ENCODE assay signal across 21 cellular contexts in the genomic region with DNA sequence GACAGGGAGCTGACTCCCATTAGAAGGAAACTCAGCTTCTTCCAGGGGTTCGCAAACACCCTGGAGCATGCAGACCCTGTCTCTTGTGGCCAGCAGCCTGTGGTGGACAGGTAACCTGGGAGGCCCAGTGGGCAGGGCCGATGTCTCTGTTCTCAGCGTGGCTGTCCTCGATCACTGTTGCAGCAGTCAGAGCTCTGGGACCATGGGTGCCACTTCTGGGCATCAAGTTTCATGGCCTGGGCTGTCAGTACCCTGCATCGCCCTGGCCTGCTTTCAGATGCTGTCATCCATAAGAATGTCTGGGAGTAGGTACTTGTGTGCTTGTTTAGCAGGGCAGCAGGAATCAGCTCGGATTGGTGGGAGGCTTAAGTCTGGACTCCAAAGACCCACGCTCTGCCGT. TPM values are rescaled to one million over a fixed set of nuclear protein-coding genes. Genes with fewer than 3 reads are reported as not detected.
A peak's percentile ranks its signal among the peaks of the same experiment; 100 is the strongest.
DNase-seq lines count a peak whose midpoint lies in the region; ATAC-seq, FAIRE-seq and TF ChIP-seq lines count a peak whose summit lies in the region.
"Had no signal": no experiment of that assay in that cellular context is flagged by ENCODE, and none has a peak within 500 bp of the region (broad histone marks: within the 10 kb centered on the region; RNA-seq: fewer than 3 reads in every experiment).

No MANE protein-coding gene starts in this region.

- H3K27me3 Mint-ChIP-seq in stimulated activated memory B cell treated with anti-CD40 and anti-IgM and Interleukin-4, amounts not matched to agents 10 μg/mL and 1 μg/mL and 100 μg/mL, for 72 hours = no peaks in the 10 kb centered on the region
- H3K27me3 Mint-ChIP-seq in activated naive CD4-positive, alpha-beta T cell treated with anti-CD3 and anti-CD28 coated beads for 36 hours (ENCODE audit: low read depth) = no peaks in the 10 kb centered on the region
- H3K27me3 Mint-ChIP-seq: CD4-positive, alpha-beta T cell had no signal

- H4K91ac ChIP-seq in mesenchymal stem cell (ENCODE audit: low read length) = no peak overlapping the region

- H3K36me3 ChIP-seq in HepG2 (replicated peaks in 1 of 2; ENCODE audit: control insufficient read depth in 1 of 2, insufficient read depth in 2 of 2, low read length in 2 of 2) = peaks cover 8 to 32% of the 10 kb centered on the region in 2 experiments; a peak in 4 of 5 replicates
- no peaks in the 10 kb centered on the region for H3K36me3 ChIP-seq in right lobe of liver
- H3K36me3 ChIP-seq in mesenchymal stem cell (ENCODE audit: control insufficient read depth in 1 of 2, insufficient read depth in 2 of 2, low read depth in 1 of 2, low read length in 2 of 2) = peaks cover 30 to 65% of the 10 kb centered on the region in 2 experiments
- peaks cover 71% of the 10 kb centered on the region for H3K36me3 ChIP-seq in osteoblast (ENCODE audit: insufficient read depth, low read length)

- H3K9me3 ChIP-seq in HepG2 (ENCODE audit: low read length) (no peaks in the 10 kb centered on the region), right lobe of liver (no peaks in the 10 kb centered on the region), mesenchymal stem cell (ENCODE audit: control insufficient read depth, low read length) (no peaks in the 10 kb centered on the region), osteoblast (ENCODE audit: low read depth, low read length) (no peaks in the 10 kb centered on the region)
- H3K9me3 ChIP-seq: Caco-2 had no signal

- no peak for FAIRE-seq in HepG2 (lab: Jason Lieb, UNC)
- FAIRE-seq: A549, D721Med, G401.6, GM12891, GM19239, H54, HTR-8/SVneo had no signal

- H3K9ac ChIP-seq in HepG2 (ENCODE audit: insufficient read depth, low read depth, low read length) = no peak overlapping the region
- no peak overlapping the region for H3K9ac ChIP-seq in mesenchymal stem cell (ENCODE audit: low read length)

- intact Hi-C loops in HepG2 (cut with micrococcal nuclease; ENCODE audit: unreplicated experiment) = no loop called here
- intact Hi-C loops in right lobe of liver (cut with DNase I) = no loop called here
- intact Hi-C loops in activated naive CD4-positive, alpha-beta T cell treated with anti-CD3 and anti-CD28 coated beads for 36 hours (cut with micrococcal nuclease) = no loop called here

- H3K79me1 ChIP-seq in mesenchymal stem cell (replicated peaks; ENCODE audit: low read length, poor library complexity, severe bottlenecking) = peaks cover 12% of the 10 kb centered on the region

- no peak for TF ChIP-seq EP300 in HepG2 (IDR thresholded peaks at IDR 0.05; ENCODE audit: low read depth in 2 of 2, low read length in 2 of 2)
- TF ChIP-seq EP300 in HepG2 (CRISPR knock-in tag; IDR thresholded peaks at IDR 0.05; ENCODE audit: borderline replicate concordance) = no peak

- H2BK12ac ChIP-seq in mesenchymal stem cell (ENCODE audit: low read length in 2 of 2) = peak overlapping the region in 1 of 2 experiments; percentile 30

- no peak overlapping the region for H3K4ac ChIP-seq in mesenchymal stem cell (ENCODE audit: low read depth in 1 of 2, low read length in 2 of 2)

- H3K79me2 ChIP-seq in HepG2 (ENCODE audit: insufficient read depth, low read length) = no peaks in the 10 kb centered on the region
- H3K79me2 ChIP-seq in osteoblast (ENCODE audit: insufficient read depth, low read length) = no peaks in the 10 kb centered on the region

- H3K4me2 ChIP-seq in HepG2 (ENCODE audit: low read depth, low read length) (no peak overlapping the region), mesenchymal stem cell (ENCODE audit: low read length, poor library complexity, severe bottlenecking) (no peak overlapping the region), osteoblast (ENCODE audit: insufficient read depth, low read length) (no peak overlapping the region)

- CTCF ChIA-PET in HepG2 (lab: Yijun Ruan, JAX; ENCODE audit: low intra/inter-chr PET ratio, low total read pairs) = no interaction called here
- CTCF ChIA-PET in activated naive CD4-positive, alpha-beta T cell treated with anti-CD3 and anti-CD28 coated beads for 36 hours (lab: Charles Lee) = interaction anchor here (2.0 kb wide), 1 partner anchor 11 kb away, joined by 10 read pairs; no protein-coding TSS in a partner anchor

- no peak overlapping the region for H2BK5ac ChIP-seq in mesenchymal stem cell (ENCODE audit: low read depth, low read length, poor library complexity, severe bottlenecking)

- TF ChIP-seq CTCF in HepG2 (CRISPR knock-in tag; IDR thresholded peaks at IDR 0.05) (no peak), right lobe of liver (IDR thresholded peaks at IDR 0.05) (no peak), osteoblast (IDR thresholded peaks at IDR 0.05; ENCODE audit: extremely low read depth, low read depth, low read length) (no peak)

- H3K36me3 Mint-ChIP-seq in stimulated activated memory B cell treated with anti-CD40 and anti-IgM and Interleukin-4, amounts not matched to agents 10 μg/mL and 1 μg/mL and 100 μg/mL, for 72 hours = peaks cover 55% of the 10 kb centered on the region
- H3K36me3 Mint-ChIP-seq in activated naive CD4-positive, alpha-beta T cell treated with anti-CD3 and anti-CD28 coated beads for 36 hours (ENCODE audit: low read depth) = peaks cover 19% of the 10 kb centered on the region

- in situ Hi-C loops in HepG2 (cut with HindIII; ENCODE audit: extremely low pct_ligation_motif_present, low pct_unique_long_range_greater_than_20kb) = no loop called here

- H3K4me1 ChIP-seq in HepG2 (ENCODE audit: insufficient read depth, low read length) (peaks cover 9% of the 10 kb centered on the region), right lobe of liver (peaks cover 0 to 2% (median 0%) of the 10 kb centered on the region in 4 donors), mesenchymal stem cell (ENCODE audit: control insufficient read depth, insufficient read depth, low read depth, low read length) (peaks cover 72% of the 10 kb centered on the region), osteoblast (ENCODE audit: insufficient read depth, low read length) (peaks cover 45% of the 10 kb centered on the region)
- H3K4me1 ChIP-seq: Caco-2 had no signal

- peaks cover 34% of the 10 kb centered on the region for H3K4me1 Mint-ChIP-seq in stimulated activated memory B cell treated with anti-CD40 and anti-IgM and Interleukin-4, amounts not matched to agents 10 μg/mL and 1 μg/mL and 100 μg/mL, for 72 hours
- H3K4me1 Mint-ChIP-seq in activated naive CD4-positive, alpha-beta T cell treated with anti-CD3 and anti-CD28 coated beads for 36 hours (ENCODE audit: low read depth) = peaks cover 24% of the 10 kb centered on the region

- no peak for ATAC-seq in HepG2
- ATAC-seq in right lobe of liver = no peak
- ATAC-seq in stimulated activated memory B cell treated with anti-CD40 and anti-IgM and Interleukin-4, amounts not matched to agents 10 μg/mL and 1 μg/mL and 100 μg/mL, for 72 hours = no peak
- ATAC-seq: A549 had no signal

- no peak overlapping the region for H4K8ac ChIP-seq in mesenchymal stem cell (ENCODE audit: low read length)

- no peak overlapping the region for H3K4me3 Mint-ChIP-seq in stimulated activated memory B cell treated with anti-CD40 and anti-IgM and Interleukin-4, amounts not matched to agents 10 μg/mL and 1 μg/mL and 100 μg/mL, for 72 hours
- H3K4me3 Mint-ChIP-seq in activated naive CD4-positive, alpha-beta T cell treated with anti-CD3 and anti-CD28 coated beads for 36 hours = no peak overlapping the region
- H3K4me3 Mint-ChIP-seq: CD4-positive, alpha-beta T cell had no signal

- DNase-seq in HepG2 (ENCODE audit: low spot score) = no peak
- DNase-seq in right lobe of liver = no peak
- DNase-seq in mesenchymal stem cell = no peak
- peak; percentile 52 for DNase-seq in osteoblast (ENCODE audit: insufficient read length, low spot score, missing footprints)
- no peak for DNase-seq in NCI-H446 treated with DMSO at 0.1 percent for 48 hours (lab: John Stamatoyannopoulos, UW)
- DNase-seq in NCI-H1930 (lab: John Stamatoyannopoulos, UW) = no peak
- DNase-seq in activated naive CD4-positive, alpha-beta T cell treated with anti-CD3 and anti-CD28 coated beads for 36 hours = no peak
- DNase-seq: AML-193; Caco-2; CD4-positive, alpha-beta T cell; HCEC 1CT had no signal

- H3K27ac ChIP-seq in HepG2 (ENCODE audit: extremely low read length, insufficient read depth, low read length) = no peak overlapping the region
- H3K27ac ChIP-seq in right lobe of liver = no peak overlapping the region
- H3K27ac ChIP-seq in mesenchymal stem cell (ENCODE audit: low read length, poor library complexity, severe bottlenecking) = peak overlapping the region; percentile 7
- H3K27ac ChIP-seq in osteoblast (ENCODE audit: low read depth, low read length) = no peak overlapping the region
- H3K27ac ChIP-seq: 22Rv1, C4-2B had no signal

- no peak overlapping the region for H2BK120ac ChIP-seq in mesenchymal stem cell (ENCODE audit: low read depth, low read length)

- no TSS peak for BruUV-seq in HepG2 (replicated peaks; lab: Mats Ljungman, UMichigan)

- TF ChIP-seq POLR2A in HepG2 (IDR thresholded peaks at IDR 0.05; ENCODE audit: insufficient read depth in 1 of 2, low read depth in 2 of 2, low read length in 2 of 2) = no peak
- no peak for TF ChIP-seq POLR2A in right lobe of liver (IDR thresholded peaks at IDR 0.05)

- TF ChIP-seq RAD21 in HepG2 (CRISPR knock-in tag; IDR thresholded peaks at IDR 0.05) = no peak

- peak overlapping the region in 1 of 2 experiments; percentile 35 for H3K18ac ChIP-seq in mesenchymal stem cell (ENCODE audit: low read depth in 1 of 2, low read length in 2 of 2)

- H4K20me1 ChIP-seq in HepG2 (ENCODE audit: insufficient read depth, low read length) = no peaks in the 10 kb centered on the region
- peaks cover 5% of the 10 kb centered on the region for H4K20me1 ChIP-seq in osteoblast (ENCODE audit: insufficient read depth, low read length)

- no peak overlapping the region for H3K4me3 ChIP-seq in HepG2 (replicated peaks in 1 of 3; ENCODE audit: insufficient read depth in 1 of 3, low read depth in 2 of 3, low read length in 3 of 3)
- no peak overlapping the region for H3K4me3 ChIP-seq in right lobe of liver
- H3K4me3 ChIP-seq in mesenchymal stem cell (ENCODE audit: insufficient read depth in 1 of 2, low read depth in 1 of 2, low read length in 2 of 2) = no peak overlapping the region
- no peak overlapping the region for H3K4me3 ChIP-seq in osteoblast (ENCODE audit: insufficient read depth, low read length)
- H3K4me3 ChIP-seq: A549 had no signal

- no peaks in the 10 kb centered on the region for H3K27me3 ChIP-seq in HepG2 (ENCODE audit: control insufficient read depth in 1 of 2, insufficient read depth in 2 of 2, low read length in 2 of 2)
- no peaks in the 10 kb centered on the region for H3K27me3 ChIP-seq in right lobe of liver
- no peaks in the 10 kb centered on the region for H3K27me3 ChIP-seq in mesenchymal stem cell (ENCODE audit: control insufficient read depth in 1 of 2, insufficient read depth in 1 of 2, low read length in 2 of 2)
- no peaks in the 10 kb centered on the region for H3K27me3 ChIP-seq in osteoblast (ENCODE audit: insufficient read depth, low read length)

- H3K14ac ChIP-seq in mesenchymal stem cell (ENCODE audit: low read length in 2 of 2) = no peak overlapping the region

- H3K9me3 Mint-ChIP-seq in stimulated activated memory B cell treated with anti-CD40 and anti-IgM and Interleukin-4, amounts not matched to agents 10 μg/mL and 1 μg/mL and 100 μg/mL, for 72 hours = no peaks in the 10 kb centered on the region
- no peaks in the 10 kb centered on the region for H3K9me3 Mint-ChIP-seq in activated naive CD4-positive, alpha-beta T cell treated with anti-CD3 and anti-CD28 coated beads for 36 hours
- H3K9me3 Mint-ChIP-seq: CD4-positive, alpha-beta T cell had no signal

- peak overlapping the region; percentile 55 for H2BK15ac ChIP-seq in mesenchymal stem cell (ENCODE audit: low read depth, poor library complexity, severe bottlenecking)

- no peak overlapping the region for H3K27ac Mint-ChIP-seq in stimulated activated memory B cell treated with anti-CD40 and anti-IgM and Interleukin-4, amounts not matched to agents 10 μg/mL and 1 μg/mL and 100 μg/mL, for 72 hours
- H3K27ac Mint-ChIP-seq in activated naive CD4-positive, alpha-beta T cell treated with anti-CD3 and anti-CD28 coated beads for 36 hours = no peak overlapping the region
- H3K27ac Mint-ChIP-seq: CD4-positive, alpha-beta T cell had no signal

- POLR2A ChIA-PET in HepG2 (lab: Yijun Ruan, JAX) = no interaction called here

- no peak overlapping the region for H3K23ac ChIP-seq in mesenchymal stem cell (ENCODE audit: low read length in 2 of 2)

- no peak overlapping the region for H2AFZ ChIP-seq in HepG2 (ENCODE audit: low read length)
- no peak overlapping the region for H2AFZ ChIP-seq in mesenchymal stem cell (ENCODE audit: low read depth, low read length)
- no peak overlapping the region for H2AFZ ChIP-seq in osteoblast (ENCODE audit: low read length)

- peak overlapping the region; percentile 40 for H2AK5ac ChIP-seq in mesenchymal stem cell (ENCODE audit: low read length, severe bottlenecking)

- WGBS in HepG2 (ENCODE audit: low lambda C conversion rate) = 100% methylated on average over 3 of the region's 8 CpGs
- 93% methylated on average over 3 of the region's 8 CpGs for WGBS in right lobe of liver (ENCODE audit: insufficient coverage, low coverage, low lambda C conversion rate, missing lambda C conversion rate)
- 95% methylated on average over 8 of the region's 8 CpGs for WGBS in mesenchymal stem cell

RNA-seq across cellular contexts. Expression of a gene that starts 54.4 kb away (rescaled TPM):
- total RNA-seq in HepG2 (2016; rRNA removed; fragmentation: Illumina TruSeq; extraction: Trizol) (10.7 and 20.7 TPM in 2 replicates), right lobe of liver (1 to 10 TPM; 1.5 to 8.2 (median 4.1) TPM), osteoblast (76.6 and 86.5 TPM in 2 replicates)
- 8.8 and 11.0 TPM in 2 replicates for total RNA-seq in HepG2 (2016; cell fraction: cytosol; rRNA removed; fragmentation: Illumina TruSeq; extraction: Trizol; ENCODE audit: low read depth)
- total RNA-seq in HepG2 (2016; cell fraction: insoluble cytoplasmic fraction; rRNA removed; fragmentation: Illumina TruSeq; extraction: Trizol) = 8.8 and 20.3 TPM in 2 replicates
- 5.1 and 5.2 TPM in 2 replicates for total RNA-seq in HepG2 (2016; cell fraction: membrane; rRNA removed; fragmentation: Illumina TruSeq; extraction: Trizol)
- total RNA-seq in HepG2 (2016; cell fraction: nucleus; rRNA removed; fragmentation: Illumina TruSeq; extraction: Trizol) = 25.9 and 32.4 TPM in 2 replicates
- polyA plus RNA-seq in HepG2 (2011; rRNA removed) = 14.1 and 15.4 TPM in 2 replicates
- 8.6 and 9.7 TPM in 2 replicates for polyA plus RNA-seq in HepG2 (2011; cell fraction: cytosol; rRNA removed)
- 33.2 and 41.8 TPM in 2 replicates for polyA plus RNA-seq in HepG2 (2011; cell fraction: nucleus; rRNA removed)
- polyA plus RNA-seq in HepG2 (2012) = 10.9 and 13.7 TPM in 2 replicates
- 0.76 and 1.2 TPM in 2 replicates for polyA plus RNA-seq in HepG2 (2016; cell fraction: cytosol; fragmentation: Illumina TruSeq; extraction: Trizol; ENCODE audit: low read depth)
- polyA plus RNA-seq in HepG2 (2016; cell fraction: insoluble cytoplasmic fraction; fragmentation: Illumina TruSeq; extraction: Trizol; ENCODE audit: low read depth) = 5.9 and 6.8 TPM in 2 replicates
- 1.5 and 1.7 TPM in 2 replicates for polyA plus RNA-seq in HepG2 (2016; cell fraction: membrane; fragmentation: Illumina TruSeq; extraction: Trizol; ENCODE audit: low read depth)
- 35.4 and 36.8 TPM in 2 replicates for polyA plus RNA-seq in HepG2 (2016; cell fraction: nucleus; fragmentation: Illumina TruSeq; extraction: Trizol; ENCODE audit: insufficient read depth, low read depth)
- polyA minus RNA-seq in HepG2 (2011; rRNA and poly(A)+ RNA removed; ENCODE audit: low replicate concordance) = 52.1 and 83.7 TPM in 2 replicates
- 14.3 and 18.8 TPM in 2 replicates for polyA minus RNA-seq in HepG2 (2011; cell fraction: cytosol; rRNA and poly(A)+ RNA removed)
- polyA minus RNA-seq in HepG2 (2011; cell fraction: nucleus; rRNA and poly(A)+ RNA removed) = 28.2 and 33.0 TPM in 2 replicates
- 34.8 TPM for polyA plus RNA-seq in mesenchymal stem cell (2013, experiment 1 of 2)
- 33.8 TPM for polyA plus RNA-seq in mesenchymal stem cell (2013, experiment 2 of 2)
- 10 to 100 TPM; 32.2 to 36.9 TPM for total RNA-seq in activated naive CD4-positive, alpha-beta T cell treated with anti-CD3 and anti-CD28 coated beads for 36 hours
